ENCODE assay signal across 23 cellular contexts in the genomic region with DNA sequence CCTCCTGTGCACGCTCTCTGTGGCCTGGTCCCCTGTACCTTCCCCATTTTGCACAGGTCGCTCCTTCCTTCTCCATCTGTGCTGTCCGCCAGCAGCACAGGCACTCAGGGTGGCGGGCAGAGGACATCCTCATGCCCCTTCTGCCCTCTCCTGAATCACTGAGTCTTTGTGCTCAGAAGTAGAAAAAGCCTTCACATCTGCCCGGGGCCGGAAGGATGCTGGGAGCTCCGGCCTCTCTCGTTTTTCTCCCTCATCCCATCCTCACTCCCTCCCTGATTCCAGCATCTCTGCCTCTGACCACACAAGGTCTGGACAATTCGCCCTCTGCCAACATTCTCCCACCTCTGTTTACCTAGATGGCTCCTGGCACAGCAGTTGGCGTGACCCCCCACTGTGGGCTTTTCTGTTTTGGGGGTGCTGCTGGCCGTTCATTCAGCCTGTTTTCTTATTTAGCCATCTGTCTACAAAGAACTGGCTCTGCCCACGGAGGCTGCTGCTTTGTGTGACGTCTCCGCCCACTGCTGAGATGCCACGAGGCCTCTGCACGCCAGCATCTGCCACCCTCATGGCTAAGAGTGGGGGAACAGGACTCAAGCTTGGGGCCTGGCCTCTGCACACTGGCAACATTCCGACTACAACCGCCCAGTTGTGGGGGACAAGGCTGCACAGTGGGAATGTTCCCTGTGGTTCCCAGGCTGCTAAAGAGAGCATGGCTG. TPM values are rescaled to one million over a fixed set of nuclear protein-coding genes. Genes with fewer than 3 reads are reported as not detected.
DNase-seq lines count a peak whose midpoint lies in the region.
"Had no signal": no experiment of that assay in that cellular context is flagged by ENCODE, and none has a peak within 500 bp of the region (broad histone marks: within the 10 kb centered on the region; RNA-seq: fewer than 3 reads in every experiment).

No MANE protein-coding gene starts in this region.

- DNase-seq in DMS 273 (lab: John Stamatoyannopoulos, UW; ENCODE audit: unreplicated experiment) (peak; percentile 67), DMS 273 treated with DMSO at 0.1 percent for 48 hours (lab: John Stamatoyannopoulos, UW) (no peak), globus pallidus (ENCODE audit: low spot score) (peak; percentile 82), nucleus accumbens (lab: John Stamatoyannopoulos, UW) (peak in 49 of 56 donors; percentile 20 to 84 (median 66)), cerebellum (ENCODE audit: low spot score) (no peak), NCI-H446 treated with DMSO at 0.1 percent for 48 hours (lab: John Stamatoyannopoulos, UW) (no peak), AG08395 (ENCODE audit: low spot score) (no peak)
- no peak for DNase-seq in stimulated activated CD4-positive, alpha-beta T cell treated with anti-CD3 and anti-CD28 coated beads, Interleukin-4, amount 100 ng/mL, for 1 hour
- DNase-seq: activated CD4-positive, alpha-beta T cell treated with anti-CD3 and anti-CD28 coated beads, Interleukin-2, amount 50 U/mL, for 4 hours; activated CD8-positive, alpha-beta memory T cell treated with anti-CD3 and anti-CD28 coated beads, Interleukin-2, amount 50 U/mL, for 4 hours; body of pancreas; colonic mucosa; IMR-90; left cardiac atrium; mesendoderm; naive thymus-derived CD8-positive, alpha-beta T cell; NCI-H1417; NCI-H524 treated with DMSO at 0.1 percent for 48 hours; RPMI8226; stimulated activated CD4-positive, alpha-beta T cell treated with anti-CD3 and anti-CD28 coated beads, Interleukin-1b, Interleukin-23, amount 100 ng/mL, for 48 hours; stimulated activated naive B cell treated with anti-CD40 and anti-IgM and Interleukin-4, amounts not matched to agents 10 μg/mL and 1 μg/mL and 100 μg/mL, for 72 hours had no signal

RNA-seq across cellular contexts. Expression of a gene that starts 36.7 kb away (rescaled TPM):
- total RNA-seq in cerebellum: 0.82 TPM
- total RNA-seq: glomerular endothelial cell; IMR-90; naive thymus-derived CD8-positive, alpha-beta T cell had no signal

RNA-seq across cellular contexts. Expression of a gene that starts 38.9 kb away (rescaled TPM):
- 5.4 TPM for total RNA-seq in cerebellum

RNA-seq across cellular contexts. Expression of a gene that starts 57.9 kb away (rescaled TPM):
- total RNA-seq in cerebellum: 3.3 TPM
- total RNA-seq: activated T-helper 17 cell treated with anti-CD3 and anti-CD28 coated beads, Interleukin-2, amount 50 U/mL, for 72 hours; naive thymus-derived CD8-positive, alpha-beta T cell had no signal

Comparison
In these comparisons a context has a peak if more than half of its experiments do, and no peak if none do; other contexts are left out.
1. DNase-seq: peak in DMS 273 (single experiment), globus pallidus (single experiment) and nucleus accumbens (49 of 56); none in DMS 273 treated with DMSO at 0.1 percent for 48 hours (single experiment), cerebellum (single experiment), stimulated activated CD4-positive, alpha-beta T cell treated with anti-CD3 and anti-CD28 coated beads, Interleukin-4, amount 100 ng/mL, for 1 hour (single experiment), NCI-H446 treated with DMSO at 0.1 percent for 48 hours (single experiment) and AG08395 (single experiment).